Comparison of ENCODE assay signal across 24 cellular contexts in genomic region chr15:78660584-78660983, GRCh38. TPM values are rescaled to one million over a fixed set of nuclear protein-coding genes. Genes with fewer than 3 reads are reported as not detected.
"Had no signal": no experiment of that assay in that cellular context is flagged by ENCODE, and none has a peak within 500 bp of the region (broad histone marks: within the 10 kb centered on the region; RNA-seq: fewer than 3 reads in every experiment).

No MANE protein-coding gene starts in this region.

- H3K36me3 ChIP-seq: right lobe of liver, thoracic aorta had no signal

- H3K9ac ChIP-seq: parathyroid adenoma had no signal

- ATAC-seq: naive thymus-derived CD4-positive, alpha-beta T cell; psoas muscle; right lobe of liver; stimulated activated naive B cell treated with anti-CD40 and anti-IgM and Interleukin-4, amounts not matched to agents 10 μg/mL and 1 μg/mL and 100 μg/mL, for 72 hours; stimulated activated naive CD8-positive, alpha-beta T cell treated with anti-CD3 and anti-CD28 coated beads, Interleukin-15, amount 100 ng/mL, for 72 hours had no signal

- H3K27ac Mint-ChIP-seq: nephron progenitor cell; stimulated activated naive B cell treated with anti-CD40 and anti-IgM and Interleukin-4, amounts not matched to agents 10 μg/mL and 1 μg/mL and 100 μg/mL, for 72 hours; stimulated activated naive CD8-positive, alpha-beta T cell treated with anti-CD3 and anti-CD28 coated beads, Interleukin-15, amount 100 ng/mL, for 72 hours had no signal

- H3K36me3 Mint-ChIP-seq: naive thymus-derived CD4-positive, alpha-beta T cell; stimulated activated naive B cell treated with anti-CD40 and anti-IgM and Interleukin-4, amounts not matched to agents 10 μg/mL and 1 μg/mL and 100 μg/mL, for 72 hours had no signal

- H3K9me3 ChIP-seq: psoas muscle, right lobe of liver, thoracic aorta had no signal

- H3K27ac ChIP-seq: dorsolateral prefrontal cortex, hepatocyte, parathyroid adenoma, psoas muscle, right lobe of liver, thoracic aorta had no signal

- H3K4me2 ChIP-seq: hepatocyte had no signal

- H3K27me3 ChIP-seq: dorsolateral prefrontal cortex, hepatocyte, right lobe of liver had no signal

- H3K9me3 Mint-ChIP-seq: naive thymus-derived CD4-positive, alpha-beta T cell; nephron progenitor cell; stimulated activated naive B cell treated with anti-CD40 and anti-IgM and Interleukin-4, amounts not matched to agents 10 μg/mL and 1 μg/mL and 100 μg/mL, for 72 hours; stimulated activated naive CD8-positive, alpha-beta T cell treated with anti-CD3 and anti-CD28 coated beads, Interleukin-15, amount 100 ng/mL, for 72 hours had no signal

- H3K79me2 ChIP-seq: hepatocyte, parathyroid adenoma had no signal

- H2AFZ ChIP-seq: hepatocyte, parathyroid adenoma had no signal

- DNase-seq: cortex of kidney; dorsolateral prefrontal cortex; effector CD8-positive, alpha-beta T cell; foreskin melanocyte; head of caudate nucleus; mesendoderm; naive thymus-derived CD4-positive, alpha-beta T cell; nephron progenitor cell; psoas muscle; retina; right lobe of liver; stimulated activated CD4-positive, alpha-beta T cell treated with anti-CD3 and anti-CD28 coated beads, Interleukin-2, amount 100 ng/mL, for 24 hours; stimulated activated CD4-positive, alpha-beta T cell treated with anti-CD3 and anti-CD28 coated beads, Interleukin-4, amount 100 ng/mL, for 4 hours; stimulated activated naive B cell treated with anti-CD40 and anti-IgM and Interleukin-4, amounts not matched to agents 10 μg/mL and 1 μg/mL and 100 μg/mL, for 72 hours; stimulated activated naive CD8-positive, alpha-beta T cell treated with anti-CD3 and anti-CD28 coated beads, Interleukin-15, amount 100 ng/mL, for 72 hours; trophoblast cell had no signal

- H3K4me1 ChIP-seq: psoas muscle, right lobe of liver had no signal

- FAIRE-seq: urothelium cell line had no signal

- H3K4me3 ChIP-seq: dorsolateral prefrontal cortex, hepatocyte, psoas muscle, right lobe of liver, thoracic aorta had no signal

RNA-seq across cellular contexts. Expression of gene CHRNB4, which starts 19.6 kb away (rescaled TPM):
- total RNA-seq: hepatocyte; liver; lung microvascular endothelial cell; naive thymus-derived CD4-positive, alpha-beta T cell; omental fat pad; psoas muscle; subcutaneous adipose tissue; thoracic aorta had no signal

RNA-seq across cellular contexts. Expression of gene CHRNA3, which starts 39.8 kb away (rescaled TPM):
- total RNA-seq: liver; lung microvascular endothelial cell; naive thymus-derived CD4-positive, alpha-beta T cell; right lobe of liver; subcutaneous adipose tissue; thoracic aorta had no signal
